Comparison of ENCODE assay signal across 23 cellular contexts in genomic region chr4:170157670-170158069, GRCh38.
"Had no signal": no experiment of that assay in that cellular context is flagged by ENCODE, and none has a peak within 500 bp of the region (broad histone marks: within the 10 kb centered on the region; RNA-seq: fewer than 3 reads in every experiment).

No MANE protein-coding gene starts in this region.

- H3K4me3 ChIP-seq: coronary artery, dorsolateral prefrontal cortex, esophagus muscularis mucosa, gastrocnemius medialis, heart right ventricle, left lung, lower lobe of right lung, mucosa of descending colon had no signal

- DNase-seq: dermis blood vessel endothelial cell; dorsolateral prefrontal cortex; effector CD4-positive, alpha-beta T cell; effector memory CD4-positive, alpha-beta T cell; foreskin keratinocyte; gastrocnemius medialis; glutamatergic neuron; head of caudate nucleus; heart right ventricle; hippocampal formation; left cardiac atrium; left lung; left ventricle myocardium superior; lower lobe of right lung; mesenchymal stem cell; mucosa of descending colon; naive B cell had no signal

- ATAC-seq: foreskin keratinocyte, gastrocnemius medialis, heart right ventricle, left cardiac atrium, left lung, left ventricle myocardium superior, lower lobe of right lung, mucosa of descending colon had no signal

- FAIRE-seq: colon, endothelial cell of umbilical vein, islet of Langerhans, keratinocyte had no signal

- H3K27ac ChIP-seq: coronary artery, dorsolateral prefrontal cortex, esophagus muscularis mucosa, foreskin keratinocyte, gastrocnemius medialis, heart right ventricle, left lung, lower lobe of right lung had no signal

- H3K4me1 ChIP-seq: esophagus muscularis mucosa, foreskin keratinocyte, gastrocnemius medialis, heart right ventricle, left lung, lower lobe of right lung had no signal

- H3K27me3 ChIP-seq: dorsolateral prefrontal cortex, esophagus muscularis mucosa, gastrocnemius medialis, heart right ventricle, left lung had no signal

- H3K9me3 ChIP-seq: esophagus muscularis mucosa, gastrocnemius medialis, left lung, lower lobe of right lung, mucosa of descending colon had no signal

- H3K36me3 ChIP-seq: esophagus muscularis mucosa, gastrocnemius medialis, heart right ventricle, left lung, lower lobe of right lung had no signal
